Comparison of ENCODE assay signal across 8 cellular contexts in genomic region chr5:154714271-154714986, GRCh38. TPM values are rescaled to one million over a fixed set of nuclear protein-coding genes. Genes with fewer than 3 reads are reported as not detected.
A peak's percentile ranks its signal among the peaks of the same experiment; 100 is the strongest.
DNase-seq lines count a peak whose midpoint lies in the region; ATAC-seq and TF ChIP-seq lines count a peak whose summit lies in the region.

No MANE protein-coding gene starts in this region.

- H3K4me1 Mint-ChIP-seq in MCF 10A (ENCODE audit: insufficient read depth, unreplicated experiment), result peaks cover 19% of the 10 kb centered on the region

- H3K9me3 Mint-ChIP-seq in MCF 10A (ENCODE audit: unreplicated experiment), result no peaks in the 10 kb centered on the region

- H3K36me3 ChIP-seq in ascending aorta, result no peaks in the 10 kb centered on the region

- TF ChIP-seq CTCF in LNCaP clone FGC (IDR thresholded peaks at IDR 0.05; ENCODE audit: control insufficient read depth, extremely low read depth, insufficient read depth), result no peak
- TF ChIP-seq CTCF in MCF 10A (IDR thresholded peaks at IDR 0.05; ENCODE audit: unreplicated experiment), result no peak
- TF ChIP-seq CTCF in RWPE1 (conservative IDR thresholded peaks at IDR 0.05; ENCODE audit: low read depth), result no peak
- no peak for TF ChIP-seq CTCF in ascending aorta (IDR thresholded peaks at IDR 0.05)

- ATAC-seq in GM21515 (IDR thresholded peaks at IDR 0.05; ENCODE audit: unreplicated experiment), result peak; percentile 76
- ATAC-seq in GM19324 (IDR thresholded peaks at IDR 0.05; ENCODE audit: low FRiP score, unreplicated experiment), result no peak

- CTCF ChIA-PET in MCF 10A (lab: Yijun Ruan, JAX), result interaction anchor here (0.6 to 2.1 kb wide), 9 partner anchors 8 to 802 kb away, joined by 3 to 19 read pairs (median 3); no protein-coding TSS in a partner anchor
- CTCF ChIA-PET in RWPE1 (lab: Yijun Ruan, JAX), result interaction anchor here (0.6 kb wide), 1 partner anchor 83 kb away, joined by 4 read pairs; no protein-coding TSS in a partner anchor

- H3K27ac ChIP-seq in RWPE1 (no peak overlapping the region), ascending aorta (no peak overlapping the region)

- H3K27me3 Mint-ChIP-seq in MCF 10A (ENCODE audit: insufficient read depth, unreplicated experiment), result no peaks in the 10 kb centered on the region

- peak overlapping the region; percentile 13; the same call in 1 of the 2 replicates for H3K4me3 ChIP-seq in LNCaP clone FGC (ENCODE audit: low read depth, low read length)
- H3K4me3 ChIP-seq in ascending aorta, result peak overlapping the region in 1 of 2 donors; percentile 19

- H3K4me1 ChIP-seq in ascending aorta, result peaks cover 6 to 11% of the 10 kb centered on the region in 2 donors

- BruUV-seq in MCF 10A (replicated peaks; lab: Mats Ljungman, UMichigan), result no TSS peak

- intact Hi-C loops in MCF 10A (cut with micrococcal nuclease) (no loop called here), ascending aorta (cut with DNase I) (no loop called here)

- no peaks in the 10 kb centered on the region for H3K36me3 Mint-ChIP-seq in MCF 10A (ENCODE audit: insufficient read depth, unreplicated experiment)

- peak overlapping the region; percentile 5 for H3K4me3 Mint-ChIP-seq in MCF 10A (ENCODE audit: unreplicated experiment)

- H3K27ac Mint-ChIP-seq in MCF 10A (ENCODE audit: low read depth, unreplicated experiment), result peak overlapping the region; percentile 73

- no peaks in the 10 kb centered on the region for H3K9me3 ChIP-seq in ascending aorta

- H3K27me3 ChIP-seq in ascending aorta, result no peaks in the 10 kb centered on the region

- POLR2A ChIA-PET in MCF 10A (lab: Yijun Ruan, JAX), result interaction anchor here (0.7 to 2.1 kb wide), 5 partner anchors 9 to 116 kb away, joined by 3 to 13 read pairs (median 6); no protein-coding TSS in a partner anchor
- POLR2A ChIA-PET in RWPE1 (lab: Yijun Ruan, JAX; ENCODE audit: low non-redundant PET), result interaction anchor here (0.6 kb wide), 1 partner anchor 223 kb away, joined by 3 read pairs; the partner anchor contains the start of gene GEMIN5

- DNase-seq in GM03348 (ENCODE audit: low spot score), result peak; percentile 61
- DNase-seq in LNCaP clone FGC (ENCODE audit: low read depth), result no peak
- peak; percentile 16 for DNase-seq in MCF 10A (ENCODE audit: unreplicated experiment)
- DNase-seq in non-pigmented ciliary epithelial cell (ENCODE audit: low read depth), result peak; percentile 27
- no peak for DNase-seq in RWPE1 (ENCODE audit: low spot score)
- DNase-seq in ascending aorta (ENCODE audit: low spot score in 2 of 2), result no peak

RNA-seq across cellular contexts. Expression of gene LARP1, which starts 40.7 kb away (rescaled TPM):
- 321 and 340 TPM in 2 replicates for total RNA-seq in MCF 10A (2022)
- 105 TPM for total RNA-seq in ascending aorta

Comparison
In these comparisons a context has a peak if more than half of its experiments do, and no peak if none do; other contexts are left out.
1. DNase-seq: peak in GM03348 (single experiment), MCF 10A (single experiment) and non-pigmented ciliary epithelial cell (single experiment); none in LNCaP clone FGC (single experiment), RWPE1 (single experiment) and ascending aorta (0 of 2).